In genomic region chr12:104680070-104680469, GRCh38 we compare ENCODE assay signal across 8 cellular contexts.
DNase-seq lines count a peak whose midpoint lies in the region; ATAC-seq and TF ChIP-seq lines count a peak whose summit lies in the region.

No MANE protein-coding gene starts in this region.

- H3K9me3 Mint-ChIP-seq in activated T-cell treated with anti-CD3 and anti-CD28 coated beads, Interleukin-2, amount 50 U/mL, for 72 hours = peaks cover 2 to 4% of the 10 kb centered on the region in 2 donors

- H3K27ac Mint-ChIP-seq in activated T-cell treated with anti-CD3 and anti-CD28 coated beads, Interleukin-2, amount 50 U/mL, for 72 hours = peak overlapping the region; percentile 47

- H3K4me1 Mint-ChIP-seq in activated T-cell treated with anti-CD3 and anti-CD28 coated beads, Interleukin-2, amount 50 U/mL, for 72 hours (ENCODE audit: low read depth) = peaks cover 57% of the 10 kb centered on the region

- peak overlapping the region; percentile 41 to 54 for H3K4me3 Mint-ChIP-seq in activated T-cell treated with anti-CD3 and anti-CD28 coated beads, Interleukin-2, amount 50 U/mL, for 72 hours

- ATAC-seq in GM18502 (IDR thresholded peaks at IDR 0.05; ENCODE audit: poor library complexity, unreplicated experiment) = peak; percentile 58
- ATAC-seq in activated T-cell treated with anti-CD3 and anti-CD28 coated beads, Interleukin-2, amount 50 U/mL, for 72 hours (replicated peaks in 1 of 2) = peak; percentile 49 to 59
- ATAC-seq in HG03460 (IDR thresholded peaks at IDR 0.05; ENCODE audit: unreplicated experiment) = no peak

- no peaks in the 10 kb centered on the region for H3K36me3 ChIP-seq in BJ (ENCODE audit: control insufficient read depth, insufficient read depth, low read length)

- H3K36me3 Mint-ChIP-seq in activated T-cell treated with anti-CD3 and anti-CD28 coated beads, Interleukin-2, amount 50 U/mL, for 72 hours (ENCODE audit: insufficient read depth in 2 of 2) = peaks cover 1 to 5% of the 10 kb centered on the region in 2 donors

- H3K4me3 ChIP-seq in BJ (ENCODE audit: low read depth, low read length) (no peak overlapping the region), lower leg skin (ENCODE audit: low read depth, poor library complexity, severe bottlenecking) (no peak overlapping the region)

- POLR2A ChIA-PET in BJ (lab: Charles Lee) = no interaction called here

- DNase-seq in BJ (ENCODE audit: low read depth) = no peak
- peak; percentile 52 for DNase-seq in NAMALWA (ENCODE audit: low spot score)
- DNase-seq in activated T-cell treated with anti-CD3 and anti-CD28 coated beads, Interleukin-2, amount 50 U/mL, for 72 hours = peak; percentile 44 to 49
- DNase-seq in lung microvascular endothelial cell (ENCODE audit: low read depth in 2 of 2) = peak; percentile 40 to 61
- DNase-seq in lower leg skin (ENCODE audit: low spot score in 2 of 2) = no peak
- no peak for DNase-seq in globus pallidus (ENCODE audit: low spot score)

- intact Hi-C loops in lower leg skin (cut with DNase I; ENCODE audit: low total_unique reads) = no loop called here

- TF ChIP-seq CTCF in BJ (IDR thresholded peaks at IDR 0.05; ENCODE audit: insufficient read depth, low read depth, low read length) (peak; percentile 45), lower leg skin (IDR thresholded peaks at IDR 0.05) (no peak)

- CTCF ChIA-PET in BJ (lab: Yijun Ruan, JAX) = interaction anchor here (1.0 kb wide), 1 partner anchor 32 kb away, joined by 3 read pairs; no protein-coding TSS in a partner anchor

- no peaks in the 10 kb centered on the region for H3K27me3 ChIP-seq in BJ (ENCODE audit: control insufficient read depth, insufficient read depth, low read length)

- no peaks in the 10 kb centered on the region for H3K27me3 Mint-ChIP-seq in activated T-cell treated with anti-CD3 and anti-CD28 coated beads, Interleukin-2, amount 50 U/mL, for 72 hours (ENCODE audit: low read depth)

- WGBS in lower leg skin, 2 donors = 77% methylated on average over 3 of the region's 3 CpGs

- TF ChIP-seq POLR2A in lower leg skin (IDR thresholded peaks at IDR 0.05) = no peak

Comparison
In these comparisons a context has a peak if more than half of its experiments do, and no peak if none do; other contexts are left out.
1. DNase-seq: peak in NAMALWA (single experiment), activated T-cell treated with anti-CD3 and anti-CD28 coated beads, Interleukin-2, amount 50 U/mL, for 72 hours (2 of 2) and lung microvascular endothelial cell (2 of 2); none in BJ (single experiment), lower leg skin (0 of 2) and globus pallidus (single experiment).